ENCODE assay signal across 4 cellular contexts in the genomic region with DNA sequence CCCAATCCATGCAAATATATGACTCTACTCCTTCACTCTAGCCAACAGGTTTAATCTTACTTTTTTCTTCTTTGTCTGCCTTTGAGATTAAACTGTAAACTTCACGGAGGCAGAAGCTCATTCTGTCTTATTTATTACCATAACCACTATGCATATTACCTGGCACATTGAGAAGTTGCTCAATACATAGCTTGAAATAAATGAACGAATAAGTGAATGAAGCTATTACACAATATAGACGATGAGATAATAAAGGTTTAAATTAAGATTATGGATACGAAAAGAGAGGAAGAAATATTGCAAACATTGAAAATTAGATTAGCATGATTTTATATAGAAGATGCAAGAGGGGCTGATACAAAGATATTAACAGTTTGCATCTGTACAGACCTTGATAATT.
A peak's percentile ranks its signal among the peaks of the same experiment; 100 is the strongest.
TF ChIP-seq lines count a peak whose summit lies in the region.

No MANE protein-coding gene starts in this region.

TF ChIP-seq in HepG2, 621 proteins besides CTCF, POLR2A, EP300 and RAD21:
- TF ChIP-seq CEBPB (IDR thresholded peaks at IDR 0.05; ENCODE audit: borderline replicate concordance, low read depth, low read length) (peak; percentile 58; the same call in 1 of the 2 replicates), RELA (CRISPR knock-in tag; IDR thresholded peaks at IDR 0.05) (no peak)

TF ChIP-seq in IMR-90, 13 proteins besides CTCF, POLR2A, EP300 and RAD21:
- peak; percentile 71 for TF ChIP-seq CEBPB (IDR thresholded peaks at IDR 0.05; ENCODE audit: low read depth, low read length)
- TF ChIP-seq RCOR1 (IDR thresholded peaks at IDR 0.05; ENCODE audit: insufficient replicate concordance, low read length) = no peak
- no peak for TF ChIP-seq MXI1 (IDR thresholded peaks at IDR 0.05; ENCODE audit: borderline replicate concordance, low read depth, low read length)
- TF ChIP-seq FOS (IDR thresholded peaks at IDR 0.05; ENCODE audit: low read depth, low read length) = no peak
- TF ChIP-seq RFX5 (IDR thresholded peaks at IDR 0.05; ENCODE audit: low read depth, low read length) = no peak
- TF ChIP-seq CHD1 (IDR thresholded peaks at IDR 0.05; ENCODE audit: low read depth, low read length) = no peak

TF ChIP-seq in K562, 482 proteins besides CTCF, POLR2A, EP300 and RAD21:
- TF ChIP-seq CEBPG (CRISPR knock-in tag; IDR thresholded peaks at IDR 0.05) = no peak
- peak; percentile 19 to 77; a peak in 3 of 4 replicates for TF ChIP-seq CEBPG (tag; conservative IDR thresholded peaks at IDR 0.05 in 1 of 2, IDR thresholded peaks at IDR 0.05 in 1 of 2)
- TF ChIP-seq CEBPB (tag; IDR thresholded peaks at IDR 0.05) = peak; percentile 67
- TF ChIP-seq KDM5B (IDR thresholded peaks at IDR 0.05; ENCODE audit: insufficient replicate concordance, low read depth, low read length) = no peak
- TF ChIP-seq, protein P1, sequence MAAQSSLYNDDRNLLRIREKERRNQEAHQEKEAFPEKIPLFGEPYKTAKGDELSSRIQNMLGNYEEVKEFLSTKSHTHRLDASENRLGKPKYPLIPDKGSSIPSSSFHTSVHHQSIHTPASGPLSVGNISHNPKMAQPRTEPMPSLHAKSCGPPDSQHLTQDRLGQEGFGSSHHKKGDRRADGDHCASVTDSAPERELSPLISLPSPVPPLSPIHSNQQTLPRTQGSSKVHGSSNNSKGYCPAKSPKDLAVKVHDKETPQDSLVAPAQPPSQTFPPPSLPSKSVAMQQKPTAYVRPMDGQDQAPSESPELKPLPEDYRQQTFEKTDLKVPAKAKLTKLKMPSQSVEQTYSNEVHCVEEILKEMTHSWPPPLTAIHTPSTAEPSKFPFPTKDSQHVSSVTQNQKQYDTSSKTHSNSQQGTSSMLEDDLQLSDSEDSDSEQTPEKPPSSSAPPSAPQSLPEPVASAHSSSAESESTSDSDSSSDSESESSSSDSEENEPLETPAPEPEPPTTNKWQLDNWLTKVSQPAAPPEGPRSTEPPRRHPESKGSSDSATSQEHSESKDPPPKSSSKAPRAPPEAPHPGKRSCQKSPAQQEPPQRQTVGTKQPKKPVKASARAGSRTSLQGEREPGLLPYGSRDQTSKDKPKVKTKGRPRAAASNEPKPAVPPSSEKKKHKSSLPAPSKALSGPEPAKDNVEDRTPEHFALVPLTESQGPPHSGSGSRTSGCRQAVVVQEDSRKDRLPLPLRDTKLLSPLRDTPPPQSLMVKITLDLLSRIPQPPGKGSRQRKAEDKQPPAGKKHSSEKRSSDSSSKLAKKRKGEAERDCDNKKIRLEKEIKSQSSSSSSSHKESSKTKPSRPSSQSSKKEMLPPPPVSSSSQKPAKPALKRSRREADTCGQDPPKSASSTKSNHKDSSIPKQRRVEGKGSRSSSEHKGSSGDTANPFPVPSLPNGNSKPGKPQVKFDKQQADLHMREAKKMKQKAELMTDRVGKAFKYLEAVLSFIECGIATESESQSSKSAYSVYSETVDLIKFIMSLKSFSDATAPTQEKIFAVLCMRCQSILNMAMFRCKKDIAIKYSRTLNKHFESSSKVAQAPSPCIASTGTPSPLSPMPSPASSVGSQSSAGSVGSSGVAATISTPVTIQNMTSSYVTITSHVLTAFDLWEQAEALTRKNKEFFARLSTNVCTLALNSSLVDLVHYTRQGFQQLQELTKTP (IDR thresholded peaks at IDR 0.05; ENCODE audit: low read depth in 1 of 2, partially characterized antibody in 2 of 2) = no peak

TF ChIP-seq in HEK293T, 16 proteins besides CTCF, POLR2A, EP300 and RAD21:
- TF ChIP-seq L3MBTL2 (conservative IDR thresholded peaks at IDR 0.05) (no peak), HDGF (IDR thresholded peaks at IDR 0.05; ENCODE audit: borderline replicate concordance) (no peak), FOXM1 (IDR thresholded peaks at IDR 0.05; ENCODE audit: borderline replicate concordance) (no peak), ELF4 (IDR thresholded peaks at IDR 0.05) (no peak), LEF1 (IDR thresholded peaks at IDR 0.05; ENCODE audit: borderline replicate concordance) (no peak), SUZ12 (IDR thresholded peaks at IDR 0.05) (no peak), FOXK2 (IDR thresholded peaks at IDR 0.05) (no peak), ARNT (IDR thresholded peaks at IDR 0.05) (no peak), BHLHE40 (IDR thresholded peaks at IDR 0.05; ENCODE audit: borderline replicate concordance) (no peak), ZNF384 (IDR thresholded peaks at IDR 0.05) (no peak), FOXA1 (IDR thresholded peaks at IDR 0.05) (no peak), SP1 (IDR thresholded peaks at IDR 0.05) (no peak), CTBP1 (IDR thresholded peaks at IDR 0.05; ENCODE audit: borderline replicate concordance) (no peak), TARDBP (IDR thresholded peaks at IDR 0.05) (no peak), NFRKB (IDR thresholded peaks at IDR 0.05) (no peak)
- TF ChIP-seq, protein P2, sequence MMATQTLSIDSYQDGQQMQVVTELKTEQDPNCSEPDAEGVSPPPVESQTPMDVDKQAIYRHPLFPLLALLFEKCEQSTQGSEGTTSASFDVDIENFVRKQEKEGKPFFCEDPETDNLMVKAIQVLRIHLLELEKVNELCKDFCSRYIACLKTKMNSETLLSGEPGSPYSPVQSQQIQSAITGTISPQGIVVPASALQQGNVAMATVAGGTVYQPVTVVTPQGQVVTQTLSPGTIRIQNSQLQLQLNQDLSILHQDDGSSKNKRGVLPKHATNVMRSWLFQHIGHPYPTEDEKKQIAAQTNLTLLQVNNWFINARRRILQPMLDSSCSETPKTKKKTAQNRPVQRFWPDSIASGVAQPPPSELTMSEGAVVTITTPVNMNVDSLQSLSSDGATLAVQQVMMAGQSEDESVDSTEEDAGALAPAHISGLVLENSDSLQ (IDR thresholded peaks at IDR 0.05) = no peak
TF ChIP-seq in HEK293T: peak in this region for 0.
